In the genomic region with DNA sequence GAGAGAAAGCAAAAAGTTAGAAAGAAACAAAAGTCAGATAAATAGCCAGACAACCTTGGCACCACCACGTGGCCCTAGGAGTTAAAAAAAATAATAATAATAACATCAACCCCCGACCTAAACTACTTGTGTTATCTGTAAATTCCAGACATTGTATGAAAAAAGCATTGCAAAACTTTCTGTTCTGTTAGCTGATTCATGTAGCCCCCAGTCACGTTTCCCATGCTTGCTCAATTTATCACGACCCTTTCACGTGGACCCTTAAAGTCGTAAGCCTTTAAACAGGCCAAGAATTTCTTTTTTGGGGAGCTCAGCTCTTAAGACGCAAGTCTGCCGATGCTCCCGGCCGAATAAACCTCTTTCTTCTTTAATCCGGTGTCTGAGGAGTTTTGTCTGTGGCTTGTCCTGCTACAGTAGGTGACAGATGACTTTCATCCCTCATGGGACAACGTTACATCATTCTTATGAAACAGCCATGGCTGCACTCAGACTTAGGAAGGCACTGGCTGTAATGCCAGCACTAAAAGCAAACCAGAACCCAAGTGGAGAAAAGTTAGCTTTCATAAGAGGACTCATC, we compare ENCODE assay signal across 8 cellular contexts. TPM values are rescaled to one million over a fixed set of nuclear protein-coding genes. Genes with fewer than 3 reads are reported as not detected.
DNase-seq lines count a peak whose midpoint lies in the region; ATAC-seq and TF ChIP-seq lines count a peak whose summit lies in the region.

No MANE protein-coding gene starts in this region.

- peak; percentile 34 for ATAC-seq in HG02981 (IDR thresholded peaks at IDR 0.05; ENCODE audit: unreplicated experiment)

- H3K27ac ChIP-seq in Peyer's patch = peak overlapping the region; percentile 78 to 98 (median 95)

- H3K27me3 ChIP-seq in Peyer's patch = no peaks in the 10 kb centered on the region

- DNase-seq in stimulated activated CD4-positive, alpha-beta T cell treated with anti-CD3 and anti-CD28 coated beads, Interleukin-1b, Interleukin-23, amount 100 ng/mL, for 48 hours = peak; percentile 19
- no peak for DNase-seq in stimulated activated CD4-positive, alpha-beta T cell treated with anti-CD3 and anti-CD28 coated beads, Interleukin-12 subunit alpha, Interleukin-12 subunit beta, amount 100 ng/mL, for 4 hours
- DNase-seq in Peyer's patch = no peak
- peak; percentile 42 for DNase-seq in dedifferentiated amniotic fluid mesenchymal stem cell (ENCODE audit: extremely low spot score)
- peak; percentile 67 for DNase-seq in midbrain (lab: John Stamatoyannopoulos, UW)
- DNase-seq in epidermal melanocyte (ENCODE audit: insufficient read length, low spot score) = no peak
- DNase-seq in NK-92 (lab: John Stamatoyannopoulos, UW; ENCODE audit: unreplicated experiment) = no peak

- no peak for TF ChIP-seq POLR2A in Peyer's patch (IDR thresholded peaks at IDR 0.05)

- no peaks in the 10 kb centered on the region for H3K9me3 ChIP-seq in Peyer's patch

- H3K4me1 ChIP-seq in Peyer's patch = peaks cover 0 to 62% (median 20%) of the 10 kb centered on the region in 4 donors

- TF ChIP-seq CTCF in Peyer's patch (IDR thresholded peaks at IDR 0.05) = no peak

- peak overlapping the region; percentile 86 to 100 (median 100) for H3K4me3 ChIP-seq in Peyer's patch

- H3K36me3 ChIP-seq in Peyer's patch = no peaks in the 10 kb centered on the region

RNA-seq across cellular contexts. Expression of gene ACOX3, which starts 0.5 kb away (rescaled TPM):
- 10 to 100 TPM; 17.2 to 95.7 (median 43.7) TPM for total RNA-seq in Peyer's patch

RNA-seq across cellular contexts. Expression of gene TRMT44, which starts 0.6 kb away (rescaled TPM):
- 10 to 100 TPM; 16.8 to 31.6 (median 28.1) TPM for total RNA-seq in Peyer's patch

Comparison
In these comparisons a context has a peak if more than half of its experiments do, and no peak if none do; other contexts are left out.
1. DNase-seq: peak in stimulated activated CD4-positive, alpha-beta T cell treated with anti-CD3 and anti-CD28 coated beads, Interleukin-1b, Interleukin-23, amount 100 ng/mL, for 48 hours (single experiment), dedifferentiated amniotic fluid mesenchymal stem cell (single experiment) and midbrain (single experiment); none in stimulated activated CD4-positive, alpha-beta T cell treated with anti-CD3 and anti-CD28 coated beads, Interleukin-12 subunit alpha, Interleukin-12 subunit beta, amount 100 ng/mL, for 4 hours (single experiment), Peyer's patch (0 of 3), epidermal melanocyte (single experiment) and NK-92 (single experiment).